In the genomic region with DNA sequence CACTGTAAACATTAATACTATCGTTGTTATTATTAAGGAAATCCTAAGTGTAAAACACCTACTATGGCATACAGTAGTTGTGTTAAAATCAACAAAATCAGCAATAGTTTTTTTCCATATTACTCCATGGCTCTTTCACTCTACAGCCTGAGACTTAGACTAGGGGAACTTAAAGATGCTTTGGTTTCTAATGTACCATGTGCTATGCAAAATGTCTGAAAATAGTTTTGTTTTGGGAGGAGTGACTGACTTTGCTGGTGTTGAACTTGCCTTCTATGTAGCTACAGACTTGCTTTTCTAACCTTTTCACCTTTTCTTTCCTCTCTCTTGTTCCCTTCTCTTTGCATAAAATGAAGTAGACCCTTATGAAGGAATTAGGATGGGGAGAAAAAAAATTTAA, we compare ENCODE assay signal across 13 cellular contexts.
"Had no signal": no experiment of that assay in that cellular context is flagged by ENCODE, and none has a peak within 500 bp of the region (broad histone marks: within the 10 kb centered on the region; RNA-seq: fewer than 3 reads in every experiment).

No MANE protein-coding gene starts in this region.

- H3K9me3 ChIP-seq: mucosa of descending colon, psoas muscle, right lobe of liver, tibial nerve had no signal

- H3K4me1 ChIP-seq: psoas muscle, right lobe of liver, tibial nerve had no signal

- ATAC-seq: mucosa of descending colon; psoas muscle; right lobe of liver; stimulated activated effector memory CD8-positive, alpha-beta T cell treated with anti-CD3 and anti-CD28 coated beads, Interleukin-12 subunit alpha, Interleukin-12 subunit beta, amount 100 ng/mL, for 72 hours had no signal

- DNase-seq: activated CD4-positive, alpha-beta T cell treated with anti-CD3 and anti-CD28 coated beads for 1 hour; activated effector memory CD4-positive, alpha-beta T cell treated with Interleukin-2 at 50 U/mL for 16 hours; anterior cingulate cortex; dorsolateral prefrontal cortex; mammary epithelial cell; mucosa of descending colon; nephron progenitor cell; psoas muscle; right lobe of liver; T-helper 9 cell had no signal

- H3K27ac ChIP-seq: psoas muscle, right lobe of liver, tibial nerve had no signal

- H3K9me3 Mint-ChIP-seq: nephron progenitor cell had no signal

- H3K4me3 ChIP-seq: dorsolateral prefrontal cortex, mucosa of descending colon, psoas muscle, right lobe of liver, tibial nerve had no signal

- H3K27me3 ChIP-seq: dorsolateral prefrontal cortex, right lobe of liver, tibial nerve had no signal

- H3K36me3 ChIP-seq: right lobe of liver had no signal

- H3K27me3 Mint-ChIP-seq: activated naive CD4-positive, alpha-beta T cell treated with anti-CD3 and anti-CD28 coated beads, Interleukin-2, amount 50 U/mL, for 24 hours had no signal

- H3K4me3 Mint-ChIP-seq: activated naive CD4-positive, alpha-beta T cell treated with anti-CD3 and anti-CD28 coated beads, Interleukin-2, amount 50 U/mL, for 24 hours; nephron progenitor cell; stimulated activated effector memory CD8-positive, alpha-beta T cell treated with anti-CD3 and anti-CD28 coated beads, Interleukin-12 subunit alpha, Interleukin-12 subunit beta, amount 100 ng/mL, for 72 hours had no signal

- H3K27ac Mint-ChIP-seq: nephron progenitor cell; stimulated activated effector memory CD8-positive, alpha-beta T cell treated with anti-CD3 and anti-CD28 coated beads, Interleukin-12 subunit alpha, Interleukin-12 subunit beta, amount 100 ng/mL, for 72 hours had no signal
